Comparison of ENCODE assay signal across 29 cellular contexts in the genomic region with DNA sequence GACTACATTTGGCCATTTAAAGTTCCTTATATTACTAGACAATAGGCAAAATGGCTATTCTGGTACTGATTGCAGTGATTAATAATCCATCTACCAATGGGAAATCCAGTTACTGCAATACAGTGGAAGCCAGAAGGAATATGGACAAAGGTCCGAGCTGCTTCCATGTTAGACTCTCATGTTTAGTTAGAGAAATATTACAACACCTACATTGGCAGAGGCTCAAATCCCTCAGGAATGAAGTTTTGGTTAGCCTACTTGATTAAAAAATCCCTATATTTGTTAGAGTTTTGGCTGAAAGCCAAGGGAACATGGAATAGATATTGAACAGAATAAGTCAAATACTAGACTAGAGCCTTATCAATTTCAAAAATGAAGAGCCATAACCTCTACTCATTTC. TPM values are rescaled to one million over a fixed set of nuclear protein-coding genes. Genes with fewer than 3 reads are reported as not detected.
DNase-seq lines count a peak whose midpoint lies in the region; FAIRE-seq and TF ChIP-seq lines count a peak whose summit lies in the region.
"Had no signal": no experiment of that assay in that cellular context is flagged by ENCODE, and none has a peak within 500 bp of the region (broad histone marks: within the 10 kb centered on the region; RNA-seq: fewer than 3 reads in every experiment).

No MANE protein-coding gene starts in this region.

- H3K9me3 ChIP-seq in colonic mucosa (no peaks in the 10 kb centered on the region), kidney (ENCODE audit: control insufficient read depth in 1 of 2, low read length in 2 of 2) (no peaks in the 10 kb centered on the region), tibial nerve (no peaks in the 10 kb centered on the region)
- H3K9me3 ChIP-seq: HAP-1, left ventricle myocardium inferior, right atrium auricular region, SK-N-SH, spleen, thoracic aorta, vagina had no signal

- TF ChIP-seq POLR2A in tibial nerve (IDR thresholded peaks at IDR 0.05): no peak

- peak; percentile 15 for DNase-seq in EL
- DNase-seq in amniotic epithelial cell (ENCODE audit: low read depth): peak; percentile 76
- DNase-seq in fibroblast of mammary gland (ENCODE audit: low read depth): peak; percentile 67
- DNase-seq in renal cortical epithelial cell (ENCODE audit: low read depth): peak; percentile 45
- no peak for DNase-seq in colonic mucosa
- DNase-seq in kidney: no peak
- DNase-seq in tibial nerve (ENCODE audit: low spot score in 2 of 2): no peak
- DNase-seq: activated B cell treated with CpG ODN at 0.5 μM for 24 hours; activated CD4-positive, alpha-beta T cell treated with anti-CD3 and anti-CD28 coated beads, Interleukin-2, amount 10 ng/mL, durations not matched to agents 7 days and 5 days; anterior cingulate cortex; C1 segment of cervical spinal cord; Karpas-422; left ventricle myocardium inferior; NCI-H1048; NCI-H187 treated with DMSO at 0.1 percent for 48 hours; NCI-H2171; NCI-H510A; SK-N-SH; spleen; stimulated activated CD4-positive, alpha-beta T cell treated with anti-CD3 and anti-CD28 coated beads, Interleukin-2, amount 100 ng/mL, for 24 hours; stimulated activated CD8-positive, alpha-beta memory T cell treated with anti-CD3 and anti-CD28 coated beads, Interleukin-4, amount 100 ng/mL, for 48 hours; stimulated activated naive CD8-positive, alpha-beta T cell treated with anti-CD3 and anti-CD28 coated beads, Interleukin-15, amount 100 ng/mL, for 72 hours had no signal

- H3K27ac ChIP-seq in colonic mucosa: no peak overlapping the region
- no peak overlapping the region for H3K27ac ChIP-seq in kidney (ENCODE audit: low read depth in 2 of 2, low read length in 2 of 2)
- no peak overlapping the region for H3K27ac ChIP-seq in tibial nerve
- H3K27ac ChIP-seq: left ventricle myocardium inferior, neural progenitor cell, parathyroid adenoma, right atrium auricular region, spleen, thoracic aorta, vagina had no signal

- FAIRE-seq in kidney (lab: Jason Lieb, UNC): no peak
- FAIRE-seq: G401.6 had no signal

- H3K4me1 ChIP-seq in colonic mucosa (no peaks in the 10 kb centered on the region), kidney (ENCODE audit: control insufficient read depth in 1 of 2, insufficient read depth in 1 of 2, low read depth in 1 of 2, low read length in 2 of 2) (no peaks in the 10 kb centered on the region), tibial nerve (no peaks in the 10 kb centered on the region)
- H3K4me1 ChIP-seq: HAP-1, left ventricle myocardium inferior, parathyroid adenoma, right atrium auricular region, spleen, vagina had no signal

- intact Hi-C loops in colonic mucosa (cut with DNase I): no loop called here
- intact Hi-C loops in kidney (cut with DNase I): no loop called here

- H3K36me3 ChIP-seq in colonic mucosa (no peaks in the 10 kb centered on the region), kidney (ENCODE audit: control insufficient read depth in 1 of 2, insufficient read depth in 2 of 2, low read length in 2 of 2) (peaks cover 0 to 2% of the 10 kb centered on the region in 2 donors), tibial nerve (peaks cover 0 to 20% (median 0%) of the 10 kb centered on the region in 3 donors)
- H3K36me3 ChIP-seq: neural progenitor cell, right atrium auricular region, thoracic aorta, vagina had no signal

- 57 to 76% methylated on average over 1 of the region's 1 CpG for WGBS in tibial nerve, 2 donors

- no peak for TF ChIP-seq EP300 in tibial nerve (IDR thresholded peaks at IDR 0.05)

- H3K9ac ChIP-seq in colonic mucosa (ENCODE audit: low read depth in 2 of 2, low read length in 2 of 2) (no peak overlapping the region), kidney (ENCODE audit: low read length in 2 of 2) (no peak overlapping the region)
- H3K9ac ChIP-seq: neural progenitor cell, parathyroid adenoma, SK-N-SH had no signal

- H3K27me3 ChIP-seq in colonic mucosa: no peaks in the 10 kb centered on the region
- no peaks in the 10 kb centered on the region for H3K27me3 ChIP-seq in tibial nerve
- H3K27me3 ChIP-seq: neural progenitor cell, right atrium auricular region, spleen, vagina had no signal

- TF ChIP-seq CTCF in fibroblast of mammary gland (conservative IDR thresholded peaks at IDR 0.05; ENCODE audit: control insufficient read depth, insufficient read depth, low read depth, low read length): no peak
- no peak for TF ChIP-seq CTCF in colonic mucosa (IDR thresholded peaks at IDR 0.05)
- no peak for TF ChIP-seq CTCF in kidney (IDR thresholded peaks at IDR 0.05; ENCODE audit: borderline replicate concordance, extremely low read depth, insufficient read depth)
- no peak for TF ChIP-seq CTCF in tibial nerve (IDR thresholded peaks at IDR 0.05)

- H3K4me3 ChIP-seq in fibroblast of mammary gland (ENCODE audit: control insufficient read depth, low read depth, low read length) (no peak overlapping the region), colonic mucosa (no peak overlapping the region), kidney (ENCODE audit: low read length in 2 of 2) (no peak overlapping the region), tibial nerve (no peak overlapping the region)
- H3K4me3 ChIP-seq: HAP-1, left ventricle myocardium inferior, neural progenitor cell, right atrium auricular region, spleen, thoracic aorta, vagina had no signal

RNA-seq across cellular contexts. Expression of a gene that starts 48.5 kb away (rescaled TPM):
- total RNA-seq in renal cortical epithelial cell: 16.4 and 40.3 TPM in 2 replicates
- 10 to 100 TPM; 15.5 to 21.2 TPM for total RNA-seq in colonic mucosa
- total RNA-seq in kidney: 15.5 TPM
- 9.3 TPM for polyA plus RNA-seq in kidney (ENCODE audit: insufficient read depth, low read depth, low replicate concordance)
- 10 to 100 TPM; 17.5 to 28.5 (median 23.6) TPM for total RNA-seq in tibial nerve

RNA-seq across cellular contexts. Expression of a gene that starts 49.6 kb away (rescaled TPM):
- 152 and 205 TPM in 2 replicates for total RNA-seq in renal cortical epithelial cell
- 100 to 1,000 TPM; 103 to 115 TPM for total RNA-seq in colonic mucosa
- 82.7 TPM for total RNA-seq in kidney
- 20.2 TPM for polyA plus RNA-seq in kidney (ENCODE audit: insufficient read depth, low read depth, low replicate concordance)
- 10 to 100 TPM; 66.4 to 97.7 (median 77.6) TPM for total RNA-seq in tibial nerve

Comparison
In these comparisons a context has a peak if more than half of its experiments do, and no peak if none do; other contexts are left out.
1. DNase-seq: peak in EL (single experiment), amniotic epithelial cell (single experiment), fibroblast of mammary gland (single experiment) and renal cortical epithelial cell (single experiment); none in colonic mucosa (single experiment), kidney (single experiment) and tibial nerve (0 of 2).